ENCODE assay signal across 1 cellular context in genomic region chr3:129973853-129974252, GRCh38.
TF ChIP-seq lines count a peak whose summit lies in the region.

No MANE protein-coding gene starts in this region.

TF ChIP-seq in WTC11, 78 proteins besides CTCF, POLR2A, EP300 and RAD21 (continued from another document):
- TF ChIP-seq IRF2 (CRISPR knock-in tag; IDR thresholded peaks at IDR 0.05; ENCODE audit: borderline replicate concordance, low read depth) (no peak), GRHL2 (CRISPR knock-in tag; IDR thresholded peaks at IDR 0.05; ENCODE audit: insufficient replicate concordance, severe bottlenecking) (no peak), PRDM15 (CRISPR knock-in tag; IDR thresholded peaks at IDR 0.05) (no peak), ATF6 (CRISPR knock-in tag; IDR thresholded peaks at IDR 0.05) (no peak), CREM (CRISPR knock-in tag; IDR thresholded peaks at IDR 0.05) (no peak), ZNF423 (CRISPR knock-in tag; IDR thresholded peaks at IDR 0.05) (no peak), USF1 (CRISPR knock-in tag; IDR thresholded peaks at IDR 0.05) (no peak), ERG (CRISPR knock-in tag; IDR thresholded peaks at IDR 0.05) (no peak), OVOL2 (CRISPR knock-in tag; IDR thresholded peaks at IDR 0.05; ENCODE audit: borderline replicate concordance) (no peak), ZNF121 (CRISPR knock-in tag; IDR thresholded peaks at IDR 0.05) (no peak), FOXP4 (CRISPR knock-in tag; IDR thresholded peaks at IDR 0.05) (no peak), SP1 (CRISPR knock-in tag; conservative IDR thresholded peaks at IDR 0.05) (no peak)
